In genomic region chr20:58407201-58407873, GRCh38 we compare ENCODE assay signal across 10 cellular contexts. TPM values are rescaled to one million over a fixed set of nuclear protein-coding genes. Genes with fewer than 3 reads are reported as not detected.
DNase-seq lines count a peak whose midpoint lies in the region; ATAC-seq and TF ChIP-seq lines count a peak whose summit lies in the region.
"Had no signal": no experiment of that assay in that cellular context is flagged by ENCODE, and none has a peak within 500 bp of the region (broad histone marks: within the 10 kb centered on the region; RNA-seq: fewer than 3 reads in every experiment).

No MANE protein-coding gene starts in this region.

- H3K36me3 Mint-ChIP-seq in activated naive CD4-positive, alpha-beta T cell treated with anti-CD3 and anti-CD28 coated beads, Interleukin-2, amount 10 ng/mL, durations not matched to agents 7 days and 5 days, result peaks cover 8% of the 10 kb centered on the region

- no peaks in the 10 kb centered on the region for H3K27me3 ChIP-seq in subcutaneous abdominal adipose tissue (ENCODE audit: control insufficient read depth in 5 of 5, insufficient read depth in 4 of 5, low read length in 5 of 5)

- H3K4me3 ChIP-seq in SK-N-MC (peak overlapping the region; percentile 36; the same call in 1 of the 2 replicates), subcutaneous abdominal adipose tissue (ENCODE audit: low read depth in 1 of 5, low read length in 5 of 5) (no peak overlapping the region)

- peak overlapping the region; percentile 89 for H3K27ac Mint-ChIP-seq in activated naive CD4-positive, alpha-beta T cell treated with anti-CD3 and anti-CD28 coated beads, Interleukin-2, amount 10 ng/mL, durations not matched to agents 7 days and 5 days

- peak overlapping the region; percentile 94 for H3K27ac ChIP-seq in SK-N-MC
- H3K27ac ChIP-seq in subcutaneous abdominal adipose tissue (ENCODE audit: low read depth, low read length), result peak overlapping the region; percentile 11

- no peaks in the 10 kb centered on the region for H3K27me3 Mint-ChIP-seq in activated naive CD4-positive, alpha-beta T cell treated with anti-CD3 and anti-CD28 coated beads, Interleukin-2, amount 10 ng/mL, durations not matched to agents 7 days and 5 days

- H3K9me3 ChIP-seq in SK-N-MC (ENCODE audit: low read depth, low read length) (0 out of 2 replicates have a peak, but pooled peaks cover 2% of the 10 kb centered on the region), subcutaneous abdominal adipose tissue (ENCODE audit: control insufficient read depth in 5 of 5, low read length in 5 of 5) (no peaks in the 10 kb centered on the region)

- no peak for DNase-seq in activated naive CD4-positive, alpha-beta T cell treated with anti-CD3 and anti-CD28 coated beads, Interleukin-2, amount 10 ng/mL, durations not matched to agents 7 days and 5 days
- no peak for DNase-seq in activated naive CD4-positive, alpha-beta T cell treated with Interleukin-2 at 50 U/mL for 16 hours
- DNase-seq in SK-N-MC (ENCODE audit: low read depth, low spot score), result peak; percentile 39
- DNase-seq in erythroblast (lab: John Stamatoyannopoulos, UW), result peak; percentile 24 to 55
- no peak for DNase-seq in GDM1 (lab: John Stamatoyannopoulos, UW)
- no peak for DNase-seq in SK-N-DZ (ENCODE audit: low spot score)
- DNase-seq: activated CD4-positive, alpha-beta T cell treated with anti-CD3 and anti-CD28 coated beads, Interleukin-2, amount 50 U/mL, for 48 hours had no signal

- peaks cover 39% of the 10 kb centered on the region for H3K4me1 Mint-ChIP-seq in activated naive CD4-positive, alpha-beta T cell treated with anti-CD3 and anti-CD28 coated beads, Interleukin-2, amount 10 ng/mL, durations not matched to agents 7 days and 5 days

- TF ChIP-seq POLR2A in erythroblast (IDR thresholded peaks at IDR 0.05; ENCODE audit: low read length), result no peak

- no peaks in the 10 kb centered on the region for H3K9me3 Mint-ChIP-seq in activated naive CD4-positive, alpha-beta T cell treated with anti-CD3 and anti-CD28 coated beads, Interleukin-2, amount 10 ng/mL, durations not matched to agents 7 days and 5 days

- no peak overlapping the region for H3K4me3 Mint-ChIP-seq in activated naive CD4-positive, alpha-beta T cell treated with anti-CD3 and anti-CD28 coated beads, Interleukin-2, amount 10 ng/mL, durations not matched to agents 7 days and 5 days

- H3K36me3 ChIP-seq in SK-N-MC (ENCODE audit: insufficient read depth, low read length) (peaks cover 12% of the 10 kb centered on the region), subcutaneous abdominal adipose tissue (ENCODE audit: control insufficient read depth in 5 of 5, insufficient read depth in 5 of 5, low read length in 5 of 5) (no peaks in the 10 kb centered on the region)

- H3K4me1 ChIP-seq in subcutaneous abdominal adipose tissue (ENCODE audit: control insufficient read depth in 5 of 5, insufficient read depth in 5 of 5, low read length in 5 of 5), result peaks cover 2 to 31% (median 15%) of the 10 kb centered on the region in 5 donors

- CTCF ChIA-PET in activated naive CD4-positive, alpha-beta T cell treated with anti-CD3 and anti-CD28 coated beads, Interleukin-2, amount 10 ng/mL, durations not matched to agents 7 days and 5 days (lab: Charles Lee), result interaction anchor here (0.6 kb wide), 2 partner anchors 99 to 1049 kb away, joined by 3 read pairs; no protein-coding TSS in a partner anchor

- peak overlapping the region; percentile 15 for H3K9ac ChIP-seq in SK-N-MC (ENCODE audit: insufficient read length)
- no peak overlapping the region for H3K9ac ChIP-seq in subcutaneous abdominal adipose tissue (ENCODE audit: low read length in 5 of 5)

- no peak for ATAC-seq in HG03159 (IDR thresholded peaks at IDR 0.05; ENCODE audit: unreplicated experiment)
- ATAC-seq: HCT116 had no signal

RNA-seq across cellular contexts. Expression of gene VAPB, which starts 18.3 kb away (rescaled TPM):
- 38.4 and 41.3 TPM in 2 replicates for polyA plus RNA-seq in SK-N-DZ (2014; cell fraction: cytosol; rRNA removed)
- 24.7 and 41.8 TPM in 2 replicates for polyA plus RNA-seq in SK-N-DZ (2014; cell fraction: nucleus; rRNA removed)

Comparison
In these comparisons a context has a peak if more than half of its experiments do, and no peak if none do; other contexts are left out.
1. DNase-seq: peak in SK-N-MC (single experiment) and erythroblast (2 of 2); none in activated naive CD4-positive, alpha-beta T cell treated with anti-CD3 and anti-CD28 coated beads, Interleukin-2, amount 10 ng/mL, durations not matched to agents 7 days and 5 days (single experiment), activated naive CD4-positive, alpha-beta T cell treated with Interleukin-2 at 50 U/mL for 16 hours (single experiment), GDM1 (single experiment) and SK-N-DZ (single experiment).